16 cellular contexts compared by ENCODE assay signal in genomic region chr20:63133481-63134091, GRCh38.
"Had no signal": no experiment of that assay in that cellular context is flagged by ENCODE, and none has a peak within 500 bp of the region (broad histone marks: within the 10 kb centered on the region; RNA-seq: fewer than 3 reads in every experiment).

No MANE protein-coding gene starts in this region.

- ATAC-seq: gastrocnemius medialis, left ventricle myocardium superior, psoas muscle, SK-N-SH treated with all-trans-retinoic acid at 6 μM for 48 hours had no signal

- H3K27ac Mint-ChIP-seq: activated B cell treated with CpG ODN at 0.5 μM for 24 hours; activated naive CD8-positive, alpha-beta T cell; activated T-helper 2 cell treated with anti-CD3 and anti-CD28 coated beads, Interferon-gamma antibody, Interleukin-2, Interleukin-4, amounts not matched to agents 10 μg/mL and 5 μg/mL and 100 μg/mL, durations not matched to agents 14 hours and 24 hours and 36 hours; naive B cell; stimulated activated naive CD8-positive, alpha-beta T cell treated with anti-CD3 and anti-CD28 coated beads, Interleukin-15, Interleukin-2, amounts not matched to agents 100 ng/mL and 50 ng/mL, for 24 hours had no signal

- H3K36me3 Mint-ChIP-seq: activated naive CD8-positive, alpha-beta T cell had no signal

- H3K4me3 ChIP-seq: ascending aorta, gastrocnemius medialis, psoas muscle, thoracic aorta had no signal

- H3K36me3 ChIP-seq: ascending aorta, gastrocnemius medialis, thoracic aorta had no signal

- H3K27me3 ChIP-seq: ascending aorta had no signal

- H3K27ac ChIP-seq: ascending aorta, gastrocnemius medialis, psoas muscle, thoracic aorta had no signal

- H3K4me1 ChIP-seq: ascending aorta, gastrocnemius medialis, psoas muscle had no signal

- DNase-seq: activated B cell treated with CpG ODN at 0.5 μM for 24 hours; activated CD4-positive, alpha-beta T cell treated with anti-CD3 and anti-CD28 coated beads, Interleukin-2, amount 50 U/mL, for 1 hour; activated T-cell treated with anti-CD3 and anti-CD28 coated beads for 4 hours; effector CD4-positive, alpha-beta T cell; gastrocnemius medialis; left ventricle myocardium superior; naive B cell; occipital lobe; stimulated activated CD4-positive, alpha-beta T cell treated with anti-CD3 and anti-CD28 coated beads, Interleukin-4, amount 100 ng/mL, for 1 hour had no signal

- H3K4me1 Mint-ChIP-seq: activated B cell treated with CpG ODN at 0.5 μM for 24 hours, naive B cell had no signal

- H3K9me3 Mint-ChIP-seq: activated B cell treated with CpG ODN at 0.5 μM for 24 hours; activated T-helper 2 cell treated with anti-CD3 and anti-CD28 coated beads, Interferon-gamma antibody, Interleukin-2, Interleukin-4, amounts not matched to agents 10 μg/mL and 5 μg/mL and 100 μg/mL, durations not matched to agents 14 hours and 24 hours and 36 hours; stimulated activated naive CD8-positive, alpha-beta T cell treated with anti-CD3 and anti-CD28 coated beads, Interleukin-15, Interleukin-2, amounts not matched to agents 100 ng/mL and 50 ng/mL, for 24 hours had no signal

- H3K4me3 Mint-ChIP-seq: activated B cell treated with CpG ODN at 0.5 μM for 24 hours; activated naive CD8-positive, alpha-beta T cell; naive B cell; stimulated activated naive CD8-positive, alpha-beta T cell treated with anti-CD3 and anti-CD28 coated beads, Interleukin-15, Interleukin-2, amounts not matched to agents 100 ng/mL and 50 ng/mL, for 24 hours had no signal

- H3K9me3 ChIP-seq: ascending aorta, gastrocnemius medialis, psoas muscle, thoracic aorta had no signal
